1 cellular context compared by ENCODE assay signal in the genomic region with DNA sequence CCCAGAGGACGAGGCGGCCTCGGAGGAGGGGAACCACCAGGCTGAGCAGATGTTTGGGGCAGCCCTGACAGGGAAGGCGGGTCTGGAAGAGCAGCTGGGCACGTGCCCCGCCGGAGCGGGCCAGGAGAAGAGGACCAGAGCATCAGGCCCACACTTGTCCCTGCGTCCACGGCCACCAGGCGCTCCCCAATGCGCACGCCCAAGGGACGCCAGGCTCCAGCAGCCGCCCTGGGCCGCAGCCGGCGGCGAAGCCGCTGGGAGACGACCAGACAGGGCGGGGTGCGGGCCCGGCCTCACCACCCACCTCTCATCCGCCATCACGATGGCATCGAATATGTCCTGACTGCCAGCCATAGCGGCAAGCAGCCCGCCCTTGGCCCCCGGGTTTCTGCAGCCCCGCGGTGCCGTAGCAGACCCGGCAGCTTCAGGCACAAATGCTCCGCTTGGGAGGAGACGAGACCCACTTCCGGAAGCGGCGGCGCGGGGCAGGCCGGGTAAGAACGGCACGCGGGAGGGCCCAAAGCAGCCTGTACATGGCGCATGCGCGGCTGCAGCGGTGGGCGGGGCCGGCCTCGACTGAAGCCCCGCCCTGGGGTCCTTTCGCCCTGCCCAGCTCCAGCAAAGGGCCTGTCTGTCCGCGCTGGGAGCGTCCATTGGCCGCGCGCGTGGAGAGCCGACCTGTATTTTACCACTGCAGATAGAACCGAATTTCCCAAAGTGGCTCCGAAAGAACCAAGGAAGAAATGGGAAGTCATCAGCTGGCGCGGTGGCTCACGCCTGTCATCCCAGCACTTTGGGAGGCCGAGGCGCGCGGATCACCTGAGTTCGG.
A peak's percentile ranks its signal among the peaks of the same experiment; 100 is the strongest.
TF ChIP-seq lines count a peak whose summit lies in the region.

A gene with protein sequence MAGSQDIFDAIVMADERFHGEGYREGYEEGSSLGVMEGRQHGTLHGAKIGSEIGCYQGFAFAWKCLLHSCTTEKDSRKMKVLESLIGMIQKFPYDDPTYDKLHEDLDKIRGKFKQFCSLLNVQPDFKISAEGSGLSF (minus strand): TSS at position 468 of the 829 bp plus-strand sequence. CDS start 114 bp downstream, at position 354.

TF ChIP-seq in neural cell, 6 proteins besides CTCF, POLR2A, EP300 and RAD21:
- TF ChIP-seq POLR2AphosphoS5 (IDR thresholded peaks at IDR 0.05) (peak; percentile 95), MXI1 (conservative IDR thresholded peaks at IDR 0.05; ENCODE audit: poor library complexity, severe bottlenecking) (peak; percentile 90), EZH2 (IDR thresholded peaks at IDR 0.05; ENCODE audit: borderline replicate concordance, insufficient read depth, low read length, poor library complexity, severe bottlenecking) (no peak), SMC3 (conservative IDR thresholded peaks at IDR 0.05; ENCODE audit: poor library complexity) (peak; percentile 49), TAF1 (IDR thresholded peaks at IDR 0.05; ENCODE audit: low read depth) (peak; percentile 79)
- TF ChIP-seq, protein P1, sequence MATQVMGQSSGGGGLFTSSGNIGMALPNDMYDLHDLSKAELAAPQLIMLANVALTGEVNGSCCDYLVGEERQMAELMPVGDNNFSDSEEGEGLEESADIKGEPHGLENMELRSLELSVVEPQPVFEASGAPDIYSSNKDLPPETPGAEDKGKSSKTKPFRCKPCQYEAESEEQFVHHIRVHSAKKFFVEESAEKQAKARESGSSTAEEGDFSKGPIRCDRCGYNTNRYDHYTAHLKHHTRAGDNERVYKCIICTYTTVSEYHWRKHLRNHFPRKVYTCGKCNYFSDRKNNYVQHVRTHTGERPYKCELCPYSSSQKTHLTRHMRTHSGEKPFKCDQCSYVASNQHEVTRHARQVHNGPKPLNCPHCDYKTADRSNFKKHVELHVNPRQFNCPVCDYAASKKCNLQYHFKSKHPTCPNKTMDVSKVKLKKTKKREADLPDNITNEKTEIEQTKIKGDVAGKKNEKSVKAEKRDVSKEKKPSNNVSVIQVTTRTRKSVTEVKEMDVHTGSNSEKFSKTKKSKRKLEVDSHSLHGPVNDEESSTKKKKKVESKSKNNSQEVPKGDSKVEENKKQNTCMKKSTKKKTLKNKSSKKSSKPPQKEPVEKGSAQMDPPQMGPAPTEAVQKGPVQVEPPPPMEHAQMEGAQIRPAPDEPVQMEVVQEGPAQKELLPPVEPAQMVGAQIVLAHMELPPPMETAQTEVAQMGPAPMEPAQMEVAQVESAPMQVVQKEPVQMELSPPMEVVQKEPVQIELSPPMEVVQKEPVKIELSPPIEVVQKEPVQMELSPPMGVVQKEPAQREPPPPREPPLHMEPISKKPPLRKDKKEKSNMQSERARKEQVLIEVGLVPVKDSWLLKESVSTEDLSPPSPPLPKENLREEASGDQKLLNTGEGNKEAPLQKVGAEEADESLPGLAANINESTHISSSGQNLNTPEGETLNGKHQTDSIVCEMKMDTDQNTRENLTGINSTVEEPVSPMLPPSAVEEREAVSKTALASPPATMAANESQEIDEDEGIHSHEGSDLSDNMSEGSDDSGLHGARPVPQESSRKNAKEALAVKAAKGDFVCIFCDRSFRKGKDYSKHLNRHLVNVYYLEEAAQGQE (IDR thresholded peaks at IDR 0.05; ENCODE audit: borderline replicate concordance): no peak
TF ChIP-seq in neural cell: peak in this region for 4.
